In the genomic region with DNA sequence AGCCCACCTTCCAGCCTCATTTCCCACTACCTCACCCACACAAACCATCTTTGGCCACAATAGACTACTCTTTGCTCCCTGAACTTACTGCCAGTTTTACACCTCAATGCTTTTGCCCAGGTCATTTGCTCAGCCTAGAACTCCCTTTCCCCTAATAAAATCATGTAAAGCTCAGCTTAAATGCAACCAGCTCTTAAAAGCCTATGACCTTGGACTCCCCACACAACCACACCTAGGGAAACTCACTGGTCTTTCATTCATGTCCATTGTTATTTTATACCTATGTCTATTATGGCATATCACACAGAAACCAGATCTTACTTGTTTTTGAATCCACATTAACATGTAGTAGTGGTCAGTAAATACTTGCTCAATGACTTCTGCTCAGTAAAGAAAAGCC, we compare ENCODE assay signal across 33 cellular contexts. TPM values are rescaled to one million over a fixed set of nuclear protein-coding genes. Genes with fewer than 3 reads are reported as not detected.
"Had no signal": no experiment of that assay in that cellular context is flagged by ENCODE, and none has a peak within 500 bp of the region (broad histone marks: within the 10 kb centered on the region; RNA-seq: fewer than 3 reads in every experiment).

No MANE protein-coding gene starts in this region.

- H3K4me3 ChIP-seq: body of pancreas, Peyer's patch had no signal

- DNase-seq: activated CD4-positive, alpha-beta T cell treated with anti-CD3 and anti-CD28 coated beads, Interleukin-2, amount 10 ng/mL, durations not matched to agents 24 days and 14 days; activated CD4-positive, alpha-beta T cell treated with anti-CD3 and anti-CD28 coated beads, Interleukin-2, amount 50 U/mL, for 4 hours; activated CD8-positive, alpha-beta T cell treated with anti-CD3 and anti-CD28 coated beads for 36 hours; activated gamma-delta T cell; activated naive CD4-positive, alpha-beta T cell treated with Interleukin-2 at 50 U/mL for 16 hours; activated naive CD8-positive, alpha-beta T cell treated with anti-CD3 and anti-CD28 coated beads, Interleukin-2, amount 10 ng/mL, durations not matched to agents 7 days and 5 days; activated T-cell treated with anti-CD3 and anti-CD28 coated beads, Interleukin-2, amount 50 U/mL, for 1 hour; activated T-cell treated with anti-CD3 and anti-CD28 coated beads, Interleukin-2, amount 50 U/mL, for 72 hours; amygdala; body of pancreas; central memory CD4-positive, alpha-beta T cell; Kasumi-1; KG1; MM.1S; MV-4-11; NCI-H1092; NCI-H1417; NCI-H146; NCI-H187; NCI-H2107; NCI-H2171; NCI-H510A; NCI-H526; NCI-H748 treated with DMSO at 0.1 percent for 48 hours; NK-92 treated with Interleukin-12 subunit alpha and Interleukin-12 subunit beta, amount 100 ng/mL, for 24 hours; Peyer's patch; RPMI8226 had no signal

- H3K4me1 ChIP-seq: body of pancreas, Peyer's patch had no signal

- H3K9me3 ChIP-seq: body of pancreas, Peyer's patch had no signal

- H3K27ac ChIP-seq: body of pancreas, Peyer's patch had no signal

- H3K27ac Mint-ChIP-seq: activated CD4-positive, alpha-beta T cell treated with anti-CD3 and anti-CD28 coated beads, Interleukin-2, amount 10 ng/mL, durations not matched to agents 24 days and 14 days; activated CD8-positive, alpha-beta T cell treated with anti-CD3 and anti-CD28 coated beads for 36 hours; activated naive CD4-positive, alpha-beta T cell treated with anti-CD3 and anti-CD28 coated beads, Interleukin-2, amount 50 U/mL, for 24 hours; activated naive CD8-positive, alpha-beta T cell treated with anti-CD3 and anti-CD28 coated beads, Interleukin-2, amount 10 ng/mL, durations not matched to agents 7 days and 5 days; activated T-helper 2 cell treated with anti-CD3 and anti-CD28 coated beads, Interferon-gamma antibody, Interleukin-2, Interleukin-4, amounts not matched to agents 10 μg/mL and 5 μg/mL and 100 μg/mL, durations not matched to agents 14 hours and 24 hours and 36 hours; T-helper 2 cell treated with Interferon-gamma antibody and Interleukin-4, amounts not matched to agents 5 μg/mL and 100 μg/mL, for 36 hours had no signal

- H3K9me3 Mint-ChIP-seq: activated CD4-positive, alpha-beta T cell treated with anti-CD3 and anti-CD28 coated beads, Interleukin-2, amount 10 ng/mL, durations not matched to agents 24 days and 14 days; activated CD8-positive, alpha-beta T cell treated with anti-CD3 and anti-CD28 coated beads for 36 hours; activated naive CD4-positive, alpha-beta T cell treated with anti-CD3 and anti-CD28 coated beads, Interleukin-2, amount 50 U/mL, for 24 hours; activated naive CD8-positive, alpha-beta T cell treated with anti-CD3 and anti-CD28 coated beads, Interleukin-2, amount 10 ng/mL, durations not matched to agents 7 days and 5 days; activated T-helper 2 cell treated with anti-CD3 and anti-CD28 coated beads, Interferon-gamma antibody, Interleukin-2, Interleukin-4, amounts not matched to agents 10 μg/mL and 5 μg/mL and 100 μg/mL, durations not matched to agents 14 hours and 24 hours and 36 hours; T-helper 2 cell treated with Interferon-gamma antibody and Interleukin-4, amounts not matched to agents 5 μg/mL and 100 μg/mL, for 36 hours had no signal

- H3K4me3 Mint-ChIP-seq: activated CD4-positive, alpha-beta T cell treated with anti-CD3 and anti-CD28 coated beads, Interleukin-2, amount 10 ng/mL, durations not matched to agents 24 days and 14 days; activated CD8-positive, alpha-beta T cell treated with anti-CD3 and anti-CD28 coated beads for 36 hours; activated naive CD4-positive, alpha-beta T cell treated with anti-CD3 and anti-CD28 coated beads, Interleukin-2, amount 50 U/mL, for 24 hours; activated naive CD8-positive, alpha-beta T cell treated with anti-CD3 and anti-CD28 coated beads, Interleukin-2, amount 10 ng/mL, durations not matched to agents 7 days and 5 days; T-helper 2 cell treated with Interferon-gamma antibody and Interleukin-4, amounts not matched to agents 5 μg/mL and 100 μg/mL, for 36 hours had no signal

- H3K27me3 ChIP-seq: body of pancreas, Peyer's patch had no signal

- H3K36me3 ChIP-seq: Peyer's patch had no signal

- H3K36me3 Mint-ChIP-seq: activated naive CD4-positive, alpha-beta T cell treated with anti-CD3 and anti-CD28 coated beads, Interleukin-2, amount 50 U/mL, for 24 hours; activated naive CD8-positive, alpha-beta T cell treated with anti-CD3 and anti-CD28 coated beads, Interleukin-2, amount 10 ng/mL, durations not matched to agents 7 days and 5 days had no signal

- ATAC-seq: activated CD8-positive, alpha-beta T cell treated with anti-CD3 and anti-CD28 coated beads for 36 hours; body of pancreas; Right ventricle myocardium inferior had no signal

RNA-seq across cellular contexts. Expression of gene XDH, which starts 14.5 kb away (rescaled TPM):
- total RNA-seq: activated CD4-positive, alpha-beta T cell treated with anti-CD3 and anti-CD28 coated beads, Interleukin-2, amount 10 ng/mL, durations not matched to agents 24 days and 14 days; activated CD8-positive, alpha-beta memory T cell treated with anti-CD3 and anti-CD28 coated beads for 36 hours; activated naive CD8-positive, alpha-beta T cell treated with anti-CD3 and anti-CD28 coated beads, Interleukin-2, amount 10 ng/mL, durations not matched to agents 7 days and 5 days; activated T-helper 2 cell treated with anti-CD3 and anti-CD28 coated beads, Interferon-gamma antibody, Interleukin-2, Interleukin-4, amounts not matched to agents 10 μg/mL and 5 μg/mL and 100 μg/mL, durations not matched to agents 14 hours and 24 hours and 36 hours; OCI-LY7; Right ventricle myocardium inferior had no signal
